11 cellular contexts compared by ENCODE assay signal in genomic region chr3:50165388-50166308, GRCh38. TPM values are rescaled to one million over a fixed set of nuclear protein-coding genes. Genes with fewer than 3 reads are reported as not detected.
DNase-seq lines count a peak whose midpoint lies in the region; ATAC-seq, FAIRE-seq and TF ChIP-seq lines count a peak whose summit lies in the region.
"Had no signal": no experiment of that assay in that cellular context is flagged by ENCODE, and none has a peak within 500 bp of the region (broad histone marks: within the 10 kb centered on the region; RNA-seq: fewer than 3 reads in every experiment).

No MANE protein-coding gene starts in this region.

- no peak for TF ChIP-seq CTCF in vagina (IDR thresholded peaks at IDR 0.05)

- DNase-seq in DMS53 (lab: John Stamatoyannopoulos, UW), result peak; percentile 33
- no peak for DNase-seq in DMS53 treated with DMSO at 0.1 percent for 48 hours (lab: John Stamatoyannopoulos, UW; ENCODE audit: unreplicated experiment)
- DNase-seq in fibroblast of gingiva (ENCODE audit: low read depth), result peak; percentile 86
- no peak for DNase-seq in vagina (ENCODE audit: extremely low spot score in 2 of 2)
- DNase-seq in activated effector memory CD4-positive, alpha-beta T cell treated with anti-CD3 and anti-CD28 coated beads, Interleukin-2, amount 50 U/mL, for 16 hours, result no peak
- DNase-seq in GM12891 (ENCODE audit: insufficient read length, low spot score), result no peak
- DNase-seq: activated CD4-positive, alpha-beta T cell treated with anti-CD3 and anti-CD28 coated beads for 36 hours; MM.1S had no signal

- ATAC-seq in esophagus mucosa, result no peak
- ATAC-seq: activated CD4-positive, alpha-beta T cell treated with anti-CD3 and anti-CD28 coated beads for 36 hours had no signal

- H3K36me3 ChIP-seq in mucosa of stomach (ENCODE audit: control insufficient read depth, insufficient read depth, low read length) (no peaks in the 10 kb centered on the region), vagina (no peaks in the 10 kb centered on the region)

- H3K4me3 ChIP-seq in mucosa of stomach (ENCODE audit: low read length) (no peak overlapping the region), vagina (no peak overlapping the region)

- no peaks in the 10 kb centered on the region for H3K27me3 ChIP-seq in mucosa of stomach (ENCODE audit: control insufficient read depth, insufficient read depth, low read length)
- H3K27me3 ChIP-seq in vagina, result no peaks in the 10 kb centered on the region

- H3K4me1 ChIP-seq in mucosa of stomach (ENCODE audit: control insufficient read depth, insufficient read depth, low read length), result peaks cover 99% of the 10 kb centered on the region
- peaks cover 99% of the 10 kb centered on the region for H3K4me1 ChIP-seq in vagina

- peak overlapping the region; percentile 36 for H3K9ac ChIP-seq in mucosa of stomach (ENCODE audit: low read length)

- TF ChIP-seq POLR2A in vagina (IDR thresholded peaks at IDR 0.05) (no peak), GM12891 (IDR thresholded peaks at IDR 0.05; ENCODE audit: low read depth, low read length) (no peak)

- intact Hi-C loops in vagina (cut with DNase I), result no loop called here

- FAIRE-seq in GM12891 (lab: Jason Lieb, UNC), result no peak
- FAIRE-seq: frontal cortex had no signal

- peak overlapping the region; percentile 86 for H3K27ac ChIP-seq in vagina

- no peaks in the 10 kb centered on the region for H3K9me3 ChIP-seq in mucosa of stomach (ENCODE audit: control insufficient read depth, low read length)
- H3K9me3 ChIP-seq in vagina, result no peaks in the 10 kb centered on the region

TF ChIP-seq in GM12891, 5 proteins besides CTCF, POLR2A, EP300 and RAD21:
- no peak for TF ChIP-seq TAF1 (IDR thresholded peaks at IDR 0.05; ENCODE audit: low read depth, low read length)
- no peak for TF ChIP-seq SPI1 (IDR thresholded peaks at IDR 0.05; ENCODE audit: low read depth, low read length)
- TF ChIP-seq POLR2AphosphoS5 (IDR thresholded peaks at IDR 0.05; ENCODE audit: low read depth, low read length), result no peak
- no peak for TF ChIP-seq PAX5 (IDR thresholded peaks at IDR 0.05; ENCODE audit: insufficient read depth, low read length, severe bottlenecking)

RNA-seq across cellular contexts. Expression of gene SEMA3F, which starts 10.5 kb away (rescaled TPM):
- total RNA-seq in vagina (78.1 TPM), esophagus mucosa (72.7 TPM)
- 0.19 TPM for polyA plus RNA-seq in GM12891 (2012; ENCODE audit: low read depth, missing spikeins)

RNA-seq across cellular contexts. Expression of gene GNAT1, which starts 25.8 kb away (rescaled TPM):
- total RNA-seq in vagina, result not detected
- 0.08 TPM for total RNA-seq in esophagus mucosa
- polyA plus RNA-seq in GM12891 (2012; ENCODE audit: low read depth, missing spikeins), result not detected
- total RNA-seq: frontal cortex had no signal

RNA-seq across cellular contexts. Expression of gene SLC38A3, which starts 39.4 kb away (rescaled TPM):
- 2.0 TPM for total RNA-seq in vagina
- total RNA-seq in esophagus mucosa, result 0.60 TPM
- not detected for polyA plus RNA-seq in GM12891 (2012; ENCODE audit: low read depth, missing spikeins)

Comparison
In these comparisons a context has a peak if more than half of its experiments do, and no peak if none do; other contexts are left out.
1. DNase-seq: peak in DMS53 (single experiment) and fibroblast of gingiva (single experiment); none in DMS53 treated with DMSO at 0.1 percent for 48 hours (single experiment), vagina (0 of 2), activated effector memory CD4-positive, alpha-beta T cell treated with anti-CD3 and anti-CD28 coated beads, Interleukin-2, amount 50 U/mL, for 16 hours (single experiment) and GM12891 (single experiment).